Comparison of ENCODE assay signal across 2 cellular contexts in genomic region chr4:76772498-76773106, GRCh38.
TF ChIP-seq lines count a peak whose summit lies in the region.

No MANE protein-coding gene starts in this region.

TF ChIP-seq in A549, 52 proteins besides CTCF, POLR2A, EP300 and RAD21 (continued from another document):
- peak; percentile 99 for TF ChIP-seq MAFK (IDR thresholded peaks at IDR 0.05; ENCODE audit: partially characterized antibody)
- TF ChIP-seq MYC (IDR thresholded peaks at IDR 0.05; ENCODE audit: borderline replicate concordance, low read length) = no peak
- no peak for TF ChIP-seq USF2 (IDR thresholded peaks at IDR 0.05)
- TF ChIP-seq, protein P1, sequence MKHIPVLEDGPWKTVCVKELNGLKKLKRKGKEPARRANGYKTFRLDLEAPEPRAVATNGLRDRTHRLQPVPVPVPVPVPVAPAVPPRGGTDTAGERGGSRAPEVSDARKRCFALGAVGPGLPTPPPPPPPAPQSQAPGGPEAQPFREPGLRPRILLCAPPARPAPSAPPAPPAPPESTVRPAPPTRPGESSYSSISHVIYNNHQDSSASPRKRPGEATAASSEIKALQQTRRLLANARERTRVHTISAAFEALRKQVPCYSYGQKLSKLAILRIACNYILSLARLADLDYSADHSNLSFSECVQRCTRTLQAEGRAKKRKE (CRISPR knock-in tag; IDR thresholded peaks at IDR 0.05; ENCODE audit: low read depth) = no peak
- peak; percentile 67 for TF ChIP-seq NFE2L2 (conservative IDR thresholded peaks at IDR 0.05; ENCODE audit: low read length)
- TF ChIP-seq SREBF2 (IDR thresholded peaks at IDR 0.05) = no peak
- no peak for TF ChIP-seq CBX2 (IDR thresholded peaks at IDR 0.05; ENCODE audit: borderline replicate concordance, low read depth)
- no peak for TF ChIP-seq HOXA7 (CRISPR knock-in tag; IDR thresholded peaks at IDR 0.05)
- TF ChIP-seq FOSL2 (IDR thresholded peaks at IDR 0.05) = no peak
- no peak for TF ChIP-seq FOSL2 (CRISPR knock-in tag; IDR thresholded peaks at IDR 0.05)
- no peak for TF ChIP-seq RCOR1 (IDR thresholded peaks at IDR 0.05; ENCODE audit: low read depth, low read length)
- no peak for TF ChIP-seq ZSCAN20 (CRISPR knock-in tag; IDR thresholded peaks at IDR 0.05)
- TF ChIP-seq REST (IDR thresholded peaks at IDR 0.05) = no peak

TF ChIP-seq in H1, 55 proteins besides CTCF, POLR2A, EP300 and RAD21 (continued from another document):
- TF ChIP-seq MAFK (IDR thresholded peaks at IDR 0.05; ENCODE audit: low read depth, low read length) = peak; percentile 100
- peak; percentile 97 for TF ChIP-seq BACH1 (IDR thresholded peaks at IDR 0.05; ENCODE audit: low read length)
TF ChIP-seq in H1: peak in this region for 2.
